Comparison of ENCODE assay signal across 8 cellular contexts in the genomic region with DNA sequence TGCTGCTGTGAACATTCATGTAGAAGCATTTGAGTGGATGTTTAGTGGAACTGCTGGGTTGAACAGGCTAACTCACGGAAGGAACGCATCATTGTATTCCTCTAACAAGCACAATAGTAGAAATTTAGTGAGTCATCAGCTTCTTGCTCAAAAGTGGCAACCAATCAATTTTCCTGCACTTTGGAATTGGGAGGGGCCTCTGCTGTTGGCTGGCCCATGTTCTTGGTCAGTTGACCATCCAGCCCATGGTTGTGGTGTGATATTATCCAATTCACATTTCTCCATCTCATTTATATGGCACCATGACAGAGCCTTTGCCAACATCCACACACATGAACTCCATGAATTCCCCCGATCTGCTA.
A peak's percentile ranks its signal among the peaks of the same experiment; 100 is the strongest.
DNase-seq lines count a peak whose midpoint lies in the region; ATAC-seq and TF ChIP-seq lines count a peak whose summit lies in the region.

No MANE protein-coding gene starts in this region.

- H3K9me3 Mint-ChIP-seq in activated T-helper 17 cell treated with anti-CD3 and anti-CD28 coated beads, Interleukin-2, amount 50 U/mL, for 72 hours = peaks cover 12% of the 10 kb centered on the region

- peak overlapping the region in 1 of 3 donors; percentile 20 for H3K27ac ChIP-seq in right lobe of liver

- TF ChIP-seq POLR2A in right lobe of liver (IDR thresholded peaks at IDR 0.05) = no peak

- no peaks in the 10 kb centered on the region for H3K9me3 ChIP-seq in right lobe of liver

- DNase-seq in AG20443 (ENCODE audit: low spot score) (peak; percentile 51), right lobe of liver (peak in 1 of 3 donors; percentile 55), NCI-H2171 (lab: John Stamatoyannopoulos, UW) (no peak), NCI-H2227 (lab: John Stamatoyannopoulos, UW; ENCODE audit: unreplicated experiment) (no peak)

- peaks cover 0 to 8% (median 2%) of the 10 kb centered on the region in 4 donors for H3K4me1 ChIP-seq in right lobe of liver

- peak; percentile 6 for ATAC-seq in HG03457 (IDR thresholded peaks at IDR 0.05; ENCODE audit: unreplicated experiment)
- peak; percentile 49 for ATAC-seq in activated T-helper 17 cell treated with anti-CD3 and anti-CD28 coated beads, Interleukin-2, amount 50 U/mL, for 72 hours (replicated peaks)
- ATAC-seq in right lobe of liver = peak; percentile 69 to 85 (median 81)
- no peak for ATAC-seq in HG02642 (IDR thresholded peaks at IDR 0.05; ENCODE audit: poor library complexity, unreplicated experiment)
- ATAC-seq in GM18520 (IDR thresholded peaks at IDR 0.05; ENCODE audit: unreplicated experiment) = no peak

- no peaks in the 10 kb centered on the region for H3K36me3 ChIP-seq in right lobe of liver

- H3K4me3 ChIP-seq in right lobe of liver = no peak overlapping the region

- WGBS in right lobe of liver (ENCODE audit: insufficient coverage, low coverage, low lambda C conversion rate, missing lambda C conversion rate) = 26% methylated on average over 3 of the region's 3 CpGs

- H3K4me1 Mint-ChIP-seq in activated T-helper 17 cell treated with anti-CD3 and anti-CD28 coated beads, Interleukin-2, amount 50 U/mL, for 72 hours = peaks cover 31% of the 10 kb centered on the region

- TF ChIP-seq CTCF in right lobe of liver (IDR thresholded peaks at IDR 0.05) = no peak

- H3K27me3 Mint-ChIP-seq in activated T-helper 17 cell treated with anti-CD3 and anti-CD28 coated beads, Interleukin-2, amount 50 U/mL, for 72 hours = no peaks in the 10 kb centered on the region

- no peaks in the 10 kb centered on the region for H3K27me3 ChIP-seq in right lobe of liver

- H3K36me3 Mint-ChIP-seq in activated T-helper 17 cell treated with anti-CD3 and anti-CD28 coated beads, Interleukin-2, amount 50 U/mL, for 72 hours (ENCODE audit: low read depth) = no peaks in the 10 kb centered on the region

- intact Hi-C loops in right lobe of liver (cut with DNase I) = no loop called here

- H3K4me3 Mint-ChIP-seq in activated T-helper 17 cell treated with anti-CD3 and anti-CD28 coated beads, Interleukin-2, amount 50 U/mL, for 72 hours = peak overlapping the region; percentile 75

- peak overlapping the region; percentile 98 for H3K27ac Mint-ChIP-seq in activated T-helper 17 cell treated with anti-CD3 and anti-CD28 coated beads, Interleukin-2, amount 50 U/mL, for 72 hours

Comparison
In these comparisons a context has a peak if more than half of its experiments do, and no peak if none do; other contexts are left out.
1. ATAC-seq: peak in HG03457 (single experiment), activated T-helper 17 cell treated with anti-CD3 and anti-CD28 coated beads, Interleukin-2, amount 50 U/mL, for 72 hours (single experiment) and right lobe of liver (4 of 4); none in HG02642 (single experiment) and GM18520 (single experiment).